In genomic region chr3:13077431-13078157, GRCh38 we compare ENCODE assay signal across 11 cellular contexts. TPM values are rescaled to one million over a fixed set of nuclear protein-coding genes. Genes with fewer than 3 reads are reported as not detected.
A peak's percentile ranks its signal among the peaks of the same experiment; 100 is the strongest.
DNase-seq lines count a peak whose midpoint lies in the region; TF ChIP-seq lines count a peak whose summit lies in the region.
"Had no signal": no experiment of that assay in that cellular context is flagged by ENCODE, and none has a peak within 500 bp of the region (broad histone marks: within the 10 kb centered on the region; RNA-seq: fewer than 3 reads in every experiment).

No MANE protein-coding gene starts in this region.

- no peak overlapping the region for H3K4me2 ChIP-seq in PC-9

- DNase-seq in NCI-H1417 (lab: John Stamatoyannopoulos, UW) = peak; percentile 44 to 82 (median 73)
- no peak for DNase-seq in NCI-H1417 treated with DMSO at 0.1 percent for 48 hours (lab: John Stamatoyannopoulos, UW)
- peak; percentile 52 for DNase-seq in NCI-H510A treated with DMSO at 0.1 percent for 48 hours (lab: John Stamatoyannopoulos, UW)
- peak; percentile 71 for DNase-seq in globus pallidus (ENCODE audit: low spot score)
- peak in 43 of 49 donors; percentile 15 to 97 (median 58) for DNase-seq in substantia nigra (lab: John Stamatoyannopoulos, UW)
- no peak for DNase-seq in DMS114 treated with DMSO at 0.1 percent for 48 hours (lab: John Stamatoyannopoulos, UW; ENCODE audit: unreplicated experiment)
- DNase-seq in progenitor cell of endocrine pancreas (ENCODE audit: low spot score, unreplicated experiment) = no peak
- no peak for DNase-seq in PC-9
- DNase-seq: mucosa of descending colon had no signal

- no peak overlapping the region for H3K27ac Mint-ChIP-seq in progenitor cell of endocrine pancreas
- H3K27ac Mint-ChIP-seq: IgD-negative memory B cell had no signal

- TF ChIP-seq CTCF in progenitor cell of endocrine pancreas (IDR thresholded peaks at IDR 0.05; ENCODE audit: unreplicated experiment) = no peak
- TF ChIP-seq CTCF in PC-9 (conservative IDR thresholded peaks at IDR 0.05) = no peak

- peaks cover 62% of the 10 kb centered on the region for H3K27me3 Mint-ChIP-seq in progenitor cell of endocrine pancreas

- H3K36me3 Mint-ChIP-seq in progenitor cell of endocrine pancreas (ENCODE audit: insufficient read depth) = no peaks in the 10 kb centered on the region

- peaks cover 1% of the 10 kb centered on the region for H3K4me1 Mint-ChIP-seq in progenitor cell of endocrine pancreas (ENCODE audit: low read depth)

- intact Hi-C loops in PC-9 (cut with micrococcal nuclease; ENCODE audit: unreplicated experiment) = no loop called here

- no peaks in the 10 kb centered on the region for H3K9me3 ChIP-seq in PC-9 (ENCODE audit: insufficient read depth, low read depth)
- H3K9me3 ChIP-seq: mucosa of descending colon had no signal

- no peaks in the 10 kb centered on the region for H3K27me3 ChIP-seq in PC-9 (ENCODE audit: insufficient read depth, low read depth)

- no peaks in the 10 kb centered on the region for H3K4me1 ChIP-seq in PC-9 (replicated peaks; ENCODE audit: insufficient read depth)

- no peak overlapping the region for H2AFZ ChIP-seq in PC-9

- CTCF ChIA-PET in PC-9 (lab: Charles Lee) = no interaction called here

- no peaks in the 10 kb centered on the region for H4K20me1 ChIP-seq in PC-9 (ENCODE audit: insufficient read depth)

- H3K36me3 ChIP-seq in PC-9 (ENCODE audit: low read depth) = no peaks in the 10 kb centered on the region

- H3K9me3 Mint-ChIP-seq in progenitor cell of endocrine pancreas (ENCODE audit: low read depth) = no peaks in the 10 kb centered on the region
- H3K9me3 Mint-ChIP-seq: IgD-negative memory B cell had no signal

- no peak overlapping the region for H3K4me3 ChIP-seq in PC-9
- H3K4me3 ChIP-seq: mucosa of descending colon had no signal

- no peak overlapping the region for H3K4me3 Mint-ChIP-seq in progenitor cell of endocrine pancreas (ENCODE audit: low read depth)

- H3F3A ChIP-seq in PC-9 (ENCODE audit: insufficient read depth, low read depth) = no peaks in the 10 kb centered on the region

- no peaks in the 10 kb centered on the region for H3K79me2 ChIP-seq in PC-9 (ENCODE audit: low read depth)

- BruUV-seq in PC-9 (replicated peaks; lab: Mats Ljungman, UMichigan) = no TSS peak

- peak overlapping the region; percentile 82 for H3K27ac ChIP-seq in substantia nigra (ENCODE audit: low read depth, low read length, poor library complexity, severe bottlenecking)
- no peak overlapping the region for H3K27ac ChIP-seq in PC-9
- H3K27ac ChIP-seq: epithelial cell of prostate had no signal

- no peaks in the 10 kb centered on the region for H3K9me2 ChIP-seq in PC-9 (ENCODE audit: insufficient read depth)

- POLR2A ChIA-PET in PC-9 (lab: Charles Lee; ENCODE audit: unreplicated experiment) = no interaction called here

RNA-seq across cellular contexts. Expression of gene IQSEC1, which starts 4.4 kb away (rescaled TPM):
- total RNA-seq in progenitor cell of endocrine pancreas (33.2 and 34.2 TPM in 2 replicates), PC-9 (2021) (30.1 and 30.7 TPM in 2 replicates)

Comparison
In these comparisons a context has a peak if more than half of its experiments do, and no peak if none do; other contexts are left out.
1. DNase-seq: peak in NCI-H1417 (3 of 3), NCI-H510A treated with DMSO at 0.1 percent for 48 hours (single experiment), globus pallidus (single experiment) and substantia nigra (43 of 49); none in NCI-H1417 treated with DMSO at 0.1 percent for 48 hours (single experiment), DMS114 treated with DMSO at 0.1 percent for 48 hours (single experiment), progenitor cell of endocrine pancreas (single experiment) and PC-9 (0 of 2).